ENCODE assay signal across 23 cellular contexts in genomic region chr6:110041149-110041548, GRCh38.
DNase-seq lines count a peak whose midpoint lies in the region; ATAC-seq lines count a peak whose summit lies in the region.
"Had no signal": no experiment of that assay in that cellular context is flagged by ENCODE, and none has a peak within 500 bp of the region (broad histone marks: within the 10 kb centered on the region; RNA-seq: fewer than 3 reads in every experiment).

No MANE protein-coding gene starts in this region.

- no peaks in the 10 kb centered on the region for H3K9me3 Mint-ChIP-seq in effector memory CD8-positive, alpha-beta T cell
- H3K9me3 Mint-ChIP-seq in naive thymus-derived CD8-positive, alpha-beta T cell, result no peaks in the 10 kb centered on the region
- H3K9me3 Mint-ChIP-seq: stimulated activated memory B cell treated with anti-CD40 and anti-IgM and Interleukin-4, amounts not matched to agents 10 μg/mL and 1 μg/mL and 100 μg/mL, for 72 hours had no signal

- DNase-seq in NCI-H2171 treated with DMSO at 0.1 percent for 48 hours (lab: John Stamatoyannopoulos, UW), result peak; percentile 30
- no peak for DNase-seq in NCI-H2171 (lab: John Stamatoyannopoulos, UW)
- peak; percentile 55 for DNase-seq in DMS 273 (lab: John Stamatoyannopoulos, UW; ENCODE audit: unreplicated experiment)
- DNase-seq in effector memory CD8-positive, alpha-beta T cell, result no peak
- DNase-seq in naive thymus-derived CD8-positive, alpha-beta T cell, result no peak
- DNase-seq in RKO (ENCODE audit: low spot score), result no peak
- DNase-seq in H7, result no peak
- DNase-seq: activated CD8-positive, alpha-beta memory T cell treated with anti-CD3 and anti-CD28 coated beads, Interleukin-2, amount 10 ng/mL, durations not matched to agents 7 days and 5 days; Calu3; dermis blood vessel endothelial cell; EL; foreskin fibroblast; left lung; NCI-H1694 treated with DMSO at 0.1 percent for 48 hours; NCI-H226; NCI-H748 treated with DMSO at 0.1 percent for 48 hours; nucleus accumbens; stimulated activated CD4-positive, alpha-beta T cell treated with anti-CD3 and anti-CD28 coated beads, Interleukin-1b, Interleukin-23, amount 100 ng/mL, for 48 hours had no signal

- no peaks in the 10 kb centered on the region for H3K27me3 Mint-ChIP-seq in effector memory CD8-positive, alpha-beta T cell
- H3K27me3 Mint-ChIP-seq in naive thymus-derived CD8-positive, alpha-beta T cell, result no peaks in the 10 kb centered on the region
- H3K27me3 Mint-ChIP-seq: activated CD8-positive, alpha-beta memory T cell treated with anti-CD3 and anti-CD28 coated beads, Interleukin-2, amount 10 ng/mL, durations not matched to agents 7 days and 5 days; stimulated activated memory B cell treated with anti-CD40 and anti-IgM and Interleukin-4, amounts not matched to agents 10 μg/mL and 1 μg/mL and 100 μg/mL, for 72 hours had no signal

- no peaks in the 10 kb centered on the region for H3K36me3 ChIP-seq in H7 (replicated peaks; ENCODE audit: control insufficient read depth, insufficient read depth, low read length)
- H3K36me3 ChIP-seq: cardiac muscle cell, left lung, thoracic aorta had no signal

- no peaks in the 10 kb centered on the region for H3K27me3 ChIP-seq in H7 (ENCODE audit: control insufficient read depth, insufficient read depth, low read length)
- H3K27me3 ChIP-seq: cardiac muscle cell, left lung had no signal

- H3K4me1 Mint-ChIP-seq in effector memory CD8-positive, alpha-beta T cell (ENCODE audit: low read depth in 2 of 2), result peaks cover 11 to 13% of the 10 kb centered on the region in 2 donors
- peaks cover 12 to 35% (median 19%) of the 10 kb centered on the region in 4 donors for H3K4me1 Mint-ChIP-seq in naive thymus-derived CD8-positive, alpha-beta T cell

- H3K4me3 Mint-ChIP-seq in effector memory CD8-positive, alpha-beta T cell, result peak overlapping the region; percentile 33 to 35
- H3K4me3 Mint-ChIP-seq in naive thymus-derived CD8-positive, alpha-beta T cell, result peak overlapping the region in 8 of 10 donors; percentile 22 to 66 (median 47)
- H3K4me3 Mint-ChIP-seq: activated CD8-positive, alpha-beta memory T cell treated with anti-CD3 and anti-CD28 coated beads, Interleukin-2, amount 10 ng/mL, durations not matched to agents 7 days and 5 days; stimulated activated memory B cell treated with anti-CD40 and anti-IgM and Interleukin-4, amounts not matched to agents 10 μg/mL and 1 μg/mL and 100 μg/mL, for 72 hours had no signal

- H3K4me3 ChIP-seq in H7 (ENCODE audit: insufficient read depth, low read depth, low read length), result no peak overlapping the region
- H3K4me3 ChIP-seq: cardiac muscle cell, left lung, skin epidermis, thoracic aorta had no signal

- POLR2A ChIA-PET in naive thymus-derived CD8-positive, alpha-beta T cell (lab: Charles Lee), result interaction anchor here (2.5 kb wide), 1 partner anchor 349 kb away, joined by 16 read pairs; no protein-coding TSS in a partner anchor

- H3K36me3 Mint-ChIP-seq in effector memory CD8-positive, alpha-beta T cell (ENCODE audit: insufficient read depth), result no peaks in the 10 kb centered on the region
- H3K36me3 Mint-ChIP-seq in naive thymus-derived CD8-positive, alpha-beta T cell, result peaks cover 0 to 5% (median 0%) of the 10 kb centered on the region in 3 donors
- H3K36me3 Mint-ChIP-seq: activated CD8-positive, alpha-beta memory T cell treated with anti-CD3 and anti-CD28 coated beads, Interleukin-2, amount 10 ng/mL, durations not matched to agents 7 days and 5 days; stimulated activated memory B cell treated with anti-CD40 and anti-IgM and Interleukin-4, amounts not matched to agents 10 μg/mL and 1 μg/mL and 100 μg/mL, for 72 hours had no signal

- no peak overlapping the region for H3K27ac Mint-ChIP-seq in effector memory CD8-positive, alpha-beta T cell
- H3K27ac Mint-ChIP-seq in naive thymus-derived CD8-positive, alpha-beta T cell, result peak overlapping the region in 5 of 10 donors; percentile 11 to 85 (median 80)
- H3K27ac Mint-ChIP-seq: activated CD8-positive, alpha-beta memory T cell treated with anti-CD3 and anti-CD28 coated beads, Interleukin-2, amount 10 ng/mL, durations not matched to agents 7 days and 5 days; stimulated activated memory B cell treated with anti-CD40 and anti-IgM and Interleukin-4, amounts not matched to agents 10 μg/mL and 1 μg/mL and 100 μg/mL, for 72 hours had no signal

- no peak for ATAC-seq in effector memory CD8-positive, alpha-beta T cell (replicated peaks)
- no peak for ATAC-seq in naive thymus-derived CD8-positive, alpha-beta T cell
- ATAC-seq in HG02981 (IDR thresholded peaks at IDR 0.05; ENCODE audit: unreplicated experiment), result no peak
- ATAC-seq: activated CD8-positive, alpha-beta memory T cell treated with anti-CD3 and anti-CD28 coated beads, Interleukin-2, amount 10 ng/mL, durations not matched to agents 7 days and 5 days; left lung; stimulated activated memory B cell treated with anti-CD40 and anti-IgM and Interleukin-4, amounts not matched to agents 10 μg/mL and 1 μg/mL and 100 μg/mL, for 72 hours had no signal

Comparison
In these comparisons a context has a peak if more than half of its experiments do, and no peak if none do; other contexts are left out.
1. DNase-seq: peak in NCI-H2171 treated with DMSO at 0.1 percent for 48 hours (single experiment) and DMS 273 (single experiment); none in NCI-H2171 (single experiment), effector memory CD8-positive, alpha-beta T cell (0 of 3), naive thymus-derived CD8-positive, alpha-beta T cell (0 of 10), RKO (single experiment) and H7 (single experiment).